ENCODE assay signal across 33 cellular contexts in genomic region chr11:8273281-8273680, GRCh38. TPM values are rescaled to one million over a fixed set of nuclear protein-coding genes. Genes with fewer than 3 reads are reported as not detected.
DNase-seq lines count a peak whose midpoint lies in the region; ATAC-seq, FAIRE-seq and TF ChIP-seq lines count a peak whose summit lies in the region.
"Had no signal": no experiment of that assay in that cellular context is flagged by ENCODE, and none has a peak within 500 bp of the region (broad histone marks: within the 10 kb centered on the region; RNA-seq: fewer than 3 reads in every experiment).

No MANE protein-coding gene starts in this region.

- no peak for TF ChIP-seq CTCF in A549 (IDR thresholded peaks at IDR 0.05)
- TF ChIP-seq CTCF in fibroblast of mammary gland (conservative IDR thresholded peaks at IDR 0.05; ENCODE audit: control insufficient read depth, insufficient read depth, low read depth, low read length): no peak

- H3K4me2 ChIP-seq in A549: peak overlapping the region; percentile 19; the same call in 1 of the 3 replicates

- no peak for FAIRE-seq in A549 (lab: Jason Lieb, UNC)

- H3K4me3 ChIP-seq in A549: no peak overlapping the region
- no peak overlapping the region for H3K4me3 ChIP-seq in fibroblast of mammary gland (ENCODE audit: control insufficient read depth, low read depth, low read length)
- H3K4me3 ChIP-seq in MG63: no peak overlapping the region
- H3K4me3 ChIP-seq: left lung, prostate gland, sigmoid colon had no signal

- peaks cover 6% of the 10 kb centered on the region; the same call in 2 of the 3 replicates for H3K4me1 ChIP-seq in A549
- H3K4me1 ChIP-seq: prostate gland had no signal

- no peak overlapping the region for H3K27ac Mint-ChIP-seq in stimulated activated naive B cell treated with anti-CD40 and anti-IgM and Interleukin-4, amounts not matched to agents 10 μg/mL and 1 μg/mL and 100 μg/mL, for 72 hours
- H3K27ac Mint-ChIP-seq: activated CD4-positive, alpha-beta T cell treated with anti-CD3 and anti-CD28 coated beads, Interleukin-2, amount 10 ng/mL, durations not matched to agents 24 days and 14 days; activated naive CD8-positive, alpha-beta T cell treated with anti-CD3 and anti-CD28 coated beads, Interleukin-2, amount 10 ng/mL, durations not matched to agents 7 days and 5 days; CD4-positive, CD25-positive, alpha-beta regulatory T cell; naive B cell had no signal

- H3K36me3 Mint-ChIP-seq in stimulated activated naive B cell treated with anti-CD40 and anti-IgM and Interleukin-4, amounts not matched to agents 10 μg/mL and 1 μg/mL and 100 μg/mL, for 72 hours: no peaks in the 10 kb centered on the region
- H3K36me3 Mint-ChIP-seq: activated naive CD8-positive, alpha-beta T cell treated with anti-CD3 and anti-CD28 coated beads, Interleukin-2, amount 10 ng/mL, durations not matched to agents 7 days and 5 days; CD4-positive, CD25-positive, alpha-beta regulatory T cell; naive B cell had no signal

- H3K9me3 ChIP-seq in A549 (peaks cover 5% of the 10 kb centered on the region), MG63 (peaks cover 7% of the 10 kb centered on the region)
- H3K9me3 ChIP-seq: left lung, neutrophil, prostate gland, sigmoid colon had no signal

- peaks cover 46 to 72% of the 10 kb centered on the region in 2 donors for H3K27me3 Mint-ChIP-seq in stimulated activated naive B cell treated with anti-CD40 and anti-IgM and Interleukin-4, amounts not matched to agents 10 μg/mL and 1 μg/mL and 100 μg/mL, for 72 hours

- POLR2A ChIA-PET in A549 (lab: Yijun Ruan, JAX): no interaction called here

- no peak for TF ChIP-seq EP300 in A549 (IDR thresholded peaks at IDR 0.05)

- peaks cover 14% of the 10 kb centered on the region for H3K27me3 ChIP-seq in MG63

- H3K4me1 Mint-ChIP-seq in stimulated activated naive B cell treated with anti-CD40 and anti-IgM and Interleukin-4, amounts not matched to agents 10 μg/mL and 1 μg/mL and 100 μg/mL, for 72 hours: peaks cover 0 to 4% of the 10 kb centered on the region in 2 donors
- H3K4me1 Mint-ChIP-seq: activated naive CD8-positive, alpha-beta T cell treated with anti-CD3 and anti-CD28 coated beads, Interleukin-2, amount 10 ng/mL, durations not matched to agents 7 days and 5 days had no signal

- CTCF ChIA-PET in A549 (lab: Yijun Ruan, JAX): interaction anchor here (0.6 kb wide), 1 partner anchor 104 kb away, joined by 3 read pairs; no protein-coding TSS in a partner anchor

- TF ChIP-seq RAD21 in A549 (conservative IDR thresholded peaks at IDR 0.05 in 1 of 2, IDR thresholded peaks at IDR 0.05 in 1 of 2): no peak

- peaks cover 3 to 4% of the 10 kb centered on the region in 2 donors for H3K9me3 Mint-ChIP-seq in stimulated activated naive B cell treated with anti-CD40 and anti-IgM and Interleukin-4, amounts not matched to agents 10 μg/mL and 1 μg/mL and 100 μg/mL, for 72 hours
- H3K9me3 Mint-ChIP-seq: activated CD4-positive, alpha-beta T cell treated with anti-CD3 and anti-CD28 coated beads, Interleukin-2, amount 10 ng/mL, durations not matched to agents 24 days and 14 days; activated naive CD8-positive, alpha-beta T cell treated with anti-CD3 and anti-CD28 coated beads, Interleukin-2, amount 10 ng/mL, durations not matched to agents 7 days and 5 days; CD4-positive, CD25-positive, alpha-beta regulatory T cell had no signal

- ATAC-seq in A549: no peak
- ATAC-seq in stimulated activated naive B cell treated with anti-CD40 and anti-IgM and Interleukin-4, amounts not matched to agents 10 μg/mL and 1 μg/mL and 100 μg/mL, for 72 hours (replicated peaks): no peak
- ATAC-seq: left lung; stimulated activated naive CD8-positive, alpha-beta T cell treated with anti-CD3 and anti-CD28 coated beads, Interleukin-15, Interleukin-2, amounts not matched to agents 100 U/mL and 50 U/mL, for 24 hours had no signal

- DNase-seq in A549 (ENCODE audit: low read depth in 1 of 2, low spot score in 1 of 2) (peak in 1 of 2 experiments; percentile 33), HCEC 1CT (peak; percentile 35), amniotic epithelial cell (ENCODE audit: low read depth) (peak; percentile 21), fibroblast of mammary gland (ENCODE audit: low read depth) (peak; percentile 19), MG63 (no peak), LoVo (ENCODE audit: low spot score) (no peak), NCI-H2171 treated with DMSO at 0.1 percent for 48 hours (lab: John Stamatoyannopoulos, UW) (no peak)
- no peak for DNase-seq in stimulated activated naive B cell treated with anti-CD40 and anti-IgM and Interleukin-4, amounts not matched to agents 10 μg/mL and 1 μg/mL and 100 μg/mL, for 72 hours
- DNase-seq: 8988T; activated CD4-positive, alpha-beta T cell treated with anti-CD3 and anti-CD28 coated beads, Interleukin-2, amount 10 ng/mL, durations not matched to agents 24 days and 14 days; activated effector memory CD4-positive, alpha-beta T cell treated with anti-CD3 and anti-CD28 coated beads, Interleukin-2, amount 50 U/mL, for 16 hours; activated naive CD8-positive, alpha-beta T cell treated with anti-CD3 and anti-CD28 coated beads, Interleukin-2, amount 10 ng/mL, durations not matched to agents 7 days and 5 days; activated T-cell treated with anti-CD3 and anti-CD28 coated beads, Interleukin-2, amount 50 U/mL, for 1 hour; CD4-positive, CD25-positive, alpha-beta regulatory T cell; foreskin melanocyte; H7; left lung; naive B cell; NCI-H1417 treated with DMSO at 0.1 percent for 48 hours; NCI-H2081; NCI-H446 treated with DMSO at 0.1 percent for 48 hours; NCI-H82; Right ventricle myocardium superior; sigmoid colon; stimulated activated CD4-positive, alpha-beta T cell treated with anti-CD3 and anti-CD28 coated beads, Interleukin-15, amount 100 ng/mL, for 24 hours; stimulated activated naive CD8-positive, alpha-beta T cell treated with anti-CD3 and anti-CD28 coated beads, Interleukin-15, Interleukin-2, amounts not matched to agents 100 U/mL and 50 U/mL, for 24 hours; T-helper 9 cell; WERI-Rb-1 had no signal

- TF ChIP-seq POLR2A in A549 (IDR thresholded peaks at IDR 0.05; ENCODE audit: low read length): no peak

- H3K36me3 ChIP-seq in MG63: no peaks in the 10 kb centered on the region
- H3K36me3 ChIP-seq: left lung, neutrophil, prostate gland, sigmoid colon, WERI-Rb-1 had no signal

- no peak overlapping the region for H3K4me3 Mint-ChIP-seq in stimulated activated naive B cell treated with anti-CD40 and anti-IgM and Interleukin-4, amounts not matched to agents 10 μg/mL and 1 μg/mL and 100 μg/mL, for 72 hours
- H3K4me3 Mint-ChIP-seq: activated CD4-positive, alpha-beta T cell treated with anti-CD3 and anti-CD28 coated beads, Interleukin-2, amount 10 ng/mL, durations not matched to agents 24 days and 14 days; activated naive CD8-positive, alpha-beta T cell treated with anti-CD3 and anti-CD28 coated beads, Interleukin-2, amount 10 ng/mL, durations not matched to agents 7 days and 5 days; CD4-positive, CD25-positive, alpha-beta regulatory T cell; naive B cell had no signal

- H3K27ac ChIP-seq in A549: no peak overlapping the region
- H3K27ac ChIP-seq: left lung, neutrophil, prostate gland, sigmoid colon, WERI-Rb-1 had no signal

TF ChIP-seq in A549, 52 proteins besides CTCF, POLR2A, EP300 and RAD21:
- TF ChIP-seq FOSL2 (IDR thresholded peaks at IDR 0.05): no peak
- peak; percentile 80 for TF ChIP-seq FOSL2 (CRISPR knock-in tag; IDR thresholded peaks at IDR 0.05)
- TF ChIP-seq SREBF2 (IDR thresholded peaks at IDR 0.05): no peak
- TF ChIP-seq TP53 (CRISPR knock-in tag; IDR thresholded peaks at IDR 0.05): no peak
- no peak for TF ChIP-seq ZNF302 (CRISPR knock-in tag; IDR thresholded peaks at IDR 0.05)
- no peak for TF ChIP-seq PHF8 (IDR thresholded peaks at IDR 0.05; ENCODE audit: borderline replicate concordance, low read depth)
- 0 out of 2 replicates have a peak, but pooled peaks have one; percentile 22 for TF ChIP-seq FOXS1 (CRISPR knock-in tag; IDR thresholded peaks at IDR 0.05)
- TF ChIP-seq MAFK (IDR thresholded peaks at IDR 0.05; ENCODE audit: partially characterized antibody): peak; percentile 57

RNA-seq across cellular contexts. Expression of gene LMO1, which starts 9.6 kb away (rescaled TPM):
- 0.18 and 1.3 TPM in 2 replicates for polyA plus RNA-seq in A549 (2011; rRNA removed)
- 0.99 and 1.2 TPM in 2 replicates for polyA plus RNA-seq in A549 (2012; cell fraction: cytosol; rRNA removed)
- polyA plus RNA-seq in A549 (2012; cell fraction: nucleus; rRNA removed): 1.3 and 1.4 TPM in 2 replicates
- 1.1 to 3.1 TPM (median 2.7 TPM) in 3 replicates for polyA plus RNA-seq in A549 (2017; fragmentation: RNase III; extraction: RNeasy Plus Mini Kit Qiagen cat#74134 plus additional on column Dnase treatment)
- 0.83 TPM in 1 of 2 replicates, not detected in the other for polyA minus RNA-seq in A549 (2011; rRNA and poly(A)+ RNA removed)
- not detected in 2 replicates for total RNA-seq in MG63 (2014; rRNA removed; shearing (Covaris generic); ENCODE audit: low replicate concordance)
- total RNA-seq: activated CD4-positive, alpha-beta T cell treated with anti-CD3 and anti-CD28 coated beads, Interleukin-2, amount 10 ng/mL, durations not matched to agents 24 days and 14 days; activated CD8-positive, alpha-beta memory T cell treated with anti-CD3 and anti-CD28 coated beads for 36 hours; activated naive CD8-positive, alpha-beta T cell treated with anti-CD3 and anti-CD28 coated beads, Interleukin-2, amount 10 ng/mL, durations not matched to agents 7 days and 5 days; CD4-positive, CD25-positive, alpha-beta regulatory T cell; epithelial cell of proximal tubule; HT-29; left lung; prostate gland had no signal

Comparison
In these comparisons a context has a peak if more than half of its experiments do, and no peak if none do; other contexts are left out.
1. DNase-seq: peak in HCEC 1CT (single experiment), amniotic epithelial cell (single experiment) and fibroblast of mammary gland (single experiment); none in MG63 (single experiment), LoVo (single experiment), stimulated activated naive B cell treated with anti-CD40 and anti-IgM and Interleukin-4, amounts not matched to agents 10 μg/mL and 1 μg/mL and 100 μg/mL, for 72 hours (single experiment) and NCI-H2171 treated with DMSO at 0.1 percent for 48 hours (single experiment).